Comparison of ENCODE assay signal across 13 cellular contexts in the genomic region with DNA sequence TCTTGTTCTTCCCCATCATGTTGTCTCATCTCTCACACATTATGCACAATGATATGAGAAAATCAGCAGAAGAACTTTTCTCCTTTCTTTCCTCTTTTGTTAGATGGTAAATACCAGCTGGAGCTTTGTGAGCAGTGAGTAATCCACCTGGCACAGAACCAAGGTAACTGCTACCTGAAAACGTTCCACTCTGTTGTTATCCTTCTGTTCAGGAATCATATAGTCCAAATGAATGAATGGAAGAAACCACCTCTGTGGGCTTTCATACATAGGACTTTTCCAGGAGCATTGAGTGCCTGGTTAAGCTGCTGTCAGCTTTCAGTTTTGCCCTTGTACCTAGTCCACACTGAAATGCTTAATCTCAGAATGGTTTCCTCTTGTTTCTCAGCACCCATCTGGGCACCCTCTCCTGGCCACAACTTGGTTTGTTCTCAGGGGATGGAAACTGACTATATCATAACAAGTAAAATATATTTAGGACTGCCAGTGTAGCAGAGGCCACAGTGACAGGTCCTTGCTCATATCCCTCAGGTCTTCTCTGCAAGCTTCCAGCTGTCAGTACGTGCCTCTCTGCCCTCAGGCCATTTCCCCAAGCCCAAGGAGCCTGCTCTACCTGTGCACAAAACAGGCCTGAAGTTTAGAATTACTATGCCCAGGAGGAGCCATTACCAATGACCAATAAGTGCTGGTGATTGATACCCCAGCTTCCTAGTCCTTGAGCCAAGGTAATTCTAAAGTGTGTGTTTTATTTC. TPM values are rescaled to one million over a fixed set of nuclear protein-coding genes. Genes with fewer than 3 reads are reported as not detected.
DNase-seq lines count a peak whose midpoint lies in the region; ATAC-seq, FAIRE-seq and TF ChIP-seq lines count a peak whose summit lies in the region.
"Had no signal": no experiment of that assay in that cellular context is flagged by ENCODE, and none has a peak within 500 bp of the region (broad histone marks: within the 10 kb centered on the region; RNA-seq: fewer than 3 reads in every experiment).

No MANE protein-coding gene starts in this region.

- H3K27ac ChIP-seq in keratinocyte (ENCODE audit: control insufficient read depth, insufficient read depth, low read length) (peak overlapping the region; percentile 0), aorta (ENCODE audit: low read depth in 1 of 2, low read length in 2 of 2) (no peak overlapping the region)

- H2AFZ ChIP-seq in keratinocyte (ENCODE audit: control insufficient read depth, low read length), result no peak overlapping the region

- H4K20me1 ChIP-seq in keratinocyte (ENCODE audit: control insufficient read depth, extremely low read depth, insufficient read depth, low read length), result no peaks in the 10 kb centered on the region

- no peaks in the 10 kb centered on the region for H3K79me2 ChIP-seq in keratinocyte (ENCODE audit: control insufficient read depth, insufficient read depth, low read length)

- no peaks in the 10 kb centered on the region for H3K9me1 ChIP-seq in keratinocyte (ENCODE audit: control insufficient read depth, extremely low read depth, insufficient read depth, low read length)

- FAIRE-seq in keratinocyte (lab: Jason Lieb, UNC), result peak; percentile 97
- FAIRE-seq: GM12891 had no signal

- H3K4me1 ChIP-seq in keratinocyte (ENCODE audit: control insufficient read depth, extremely low read depth, insufficient read depth, low read length), result peaks cover 18% of the 10 kb centered on the region
- peaks cover 0 to 3% of the 10 kb centered on the region in 2 donors for H3K4me1 ChIP-seq in aorta (ENCODE audit: control insufficient read depth in 1 of 2, insufficient read depth in 2 of 2, low read length in 2 of 2)

- H3K4me2 ChIP-seq in keratinocyte (ENCODE audit: control insufficient read depth, extremely low read depth, insufficient read depth, low read depth, low read length), result peak overlapping the region; percentile 52

- no peak for TF ChIP-seq CTCF in keratinocyte (optimal IDR thresholded peaks at IDR 0.05 in 1 of 3, IDR thresholded peaks at IDR 0.05 in 1 of 3, conservative IDR thresholded peaks at IDR 0.05 in 1 of 3; ENCODE audit: extremely low read depth in 1 of 3, insufficient read depth in 2 of 3, low read length in 3 of 3)

- DNase-seq in A172 (ENCODE audit: low spot score) (peak; percentile 63), SW480 (ENCODE audit: low spot score) (peak; percentile 10), keratinocyte (ENCODE audit: low read depth, low spot score) (no peak), KG1 (lab: John Stamatoyannopoulos, UW) (no peak), aorta (no peak), Right ventricle myocardium inferior (ENCODE audit: missing footprints) (no peak), AG20443 (ENCODE audit: low spot score) (no peak)
- DNase-seq: DMS79, GOT3, nucleus accumbens had no signal

- dilution Hi-C loops in keratinocyte (cut with MboI; ENCODE audit: extremely low pct_ligation_motif_present, low sequenced_read_pairs), result no loop called here

- no peak for TF ChIP-seq EP300 in Ishikawa (IDR thresholded peaks at IDR 0.05; ENCODE audit: borderline replicate concordance)

- H3K36me3 ChIP-seq in keratinocyte (ENCODE audit: control insufficient read depth in 2 of 2, extremely low read depth in 1 of 2, insufficient read depth in 2 of 2, low read length in 2 of 2) (no peaks in the 10 kb centered on the region), aorta (ENCODE audit: control insufficient read depth in 1 of 2, insufficient read depth in 2 of 2, low read length in 1 of 2) (no peaks in the 10 kb centered on the region)

- H3K4me3 ChIP-seq in keratinocyte (ENCODE audit: control insufficient read depth in 2 of 3, extremely low read depth in 1 of 3, insufficient read depth in 2 of 3, low read depth in 1 of 3, low read length in 3 of 3), result no peak overlapping the region
- H3K4me3 ChIP-seq in aorta (ENCODE audit: low read length in 2 of 2), result no peak overlapping the region

- H3K9me3 ChIP-seq in keratinocyte (ENCODE audit: control insufficient read depth, low read depth, low read length) (no peaks in the 10 kb centered on the region), aorta (ENCODE audit: control insufficient read depth, low read length) (no peaks in the 10 kb centered on the region)

- H3K27me3 ChIP-seq in keratinocyte (ENCODE audit: control insufficient read depth, extremely low read depth, insufficient read depth, low read length) (no peaks in the 10 kb centered on the region), aorta (ENCODE audit: control insufficient read depth in 1 of 2, insufficient read depth in 2 of 2, low read length in 1 of 2) (no peaks in the 10 kb centered on the region)

- no peak for TF ChIP-seq RAD21 in Ishikawa (IDR thresholded peaks at IDR 0.05; ENCODE audit: low read depth)

- intact Hi-C loops in aorta (cut with DNase I) (loop anchor here in 1 of 2 donors (10.0 kb wide), 1 partner anchor 127 kb away; no protein-coding TSS in a partner anchor), Right ventricle myocardium inferior (cut with DNase I) (no loop called here)

- 49 to 51% methylated on average over 2 of the region's 2 CpGs for WGBS in aorta, 2 donors

- peak overlapping the region; percentile 3 for H3K9ac ChIP-seq in keratinocyte (ENCODE audit: control insufficient read depth, extremely low read depth, insufficient read depth, low read length)

- ATAC-seq in aorta (ENCODE audit: low FRiP score) (no peak), Right ventricle myocardium inferior (no peak)
- ATAC-seq: SK-N-SH treated with all-trans-retinoic acid at 6 μM for 48 hours had no signal

TF ChIP-seq in Ishikawa, 13 proteins besides CTCF, POLR2A, EP300 and RAD21:
- TF ChIP-seq NFIC (IDR thresholded peaks at IDR 0.05) (peak; percentile 87), ZBTB7A (IDR thresholded peaks at IDR 0.05; ENCODE audit: low read depth) (no peak)

RNA-seq across cellular contexts. Expression of a gene that starts 23.5 kb away (rescaled TPM):
- total RNA-seq in A172 (2014; rRNA removed; shearing (Covaris generic)), result 53.8 and 80.6 TPM in 2 replicates
- 13.6 to 28.5 TPM (median 18.8 TPM) in 3 replicates for polyA plus RNA-seq in keratinocyte
- polyA plus RNA-seq in keratinocyte (2011; ENCODE audit: low read depth), result 169 TPM
- 3.2 and 7.2 TPM in 2 replicates for polyA plus RNA-seq in keratinocyte (2011; cell fraction: cytosol; rRNA removed)
- 31.2 and 46.6 TPM in 2 replicates for polyA plus RNA-seq in keratinocyte (2011; cell fraction: nucleus; rRNA removed)
- 18.2 and 22.8 TPM in 2 replicates for polyA plus RNA-seq in keratinocyte (2012; ENCODE audit: low replicate concordance)
- 10.4 to 73.2 TPM (median 35.3 TPM) in 3 replicates for polyA minus RNA-seq in keratinocyte
- 29.9 TPM for polyA minus RNA-seq in keratinocyte (2011; cell fraction: cytosol; rRNA and poly(A)+ RNA removed)
- polyA minus RNA-seq in keratinocyte (2011; cell fraction: nucleus; rRNA and poly(A)+ RNA removed), result 87.9 and 147 TPM in 2 replicates
- 10 to 100 TPM; 61.0 to 62.8 TPM for total RNA-seq in aorta
- polyA plus RNA-seq in aorta, result 10 to 100 TPM in 1 of 2 donors, 1 to 10 TPM in 1; 5.4 to 14.0 TPM
- 13.1 TPM for total RNA-seq in Right ventricle myocardium inferior

Comparison
In these comparisons a context has a peak if more than half of its experiments do, and no peak if none do; other contexts are left out.
1. DNase-seq: peak in A172 (single experiment) and SW480 (single experiment); none in keratinocyte (single experiment), KG1 (single experiment), aorta (0 of 2), Right ventricle myocardium inferior (single experiment) and AG20443 (single experiment).